Comparison of ENCODE assay signal across 25 cellular contexts in the genomic region with DNA sequence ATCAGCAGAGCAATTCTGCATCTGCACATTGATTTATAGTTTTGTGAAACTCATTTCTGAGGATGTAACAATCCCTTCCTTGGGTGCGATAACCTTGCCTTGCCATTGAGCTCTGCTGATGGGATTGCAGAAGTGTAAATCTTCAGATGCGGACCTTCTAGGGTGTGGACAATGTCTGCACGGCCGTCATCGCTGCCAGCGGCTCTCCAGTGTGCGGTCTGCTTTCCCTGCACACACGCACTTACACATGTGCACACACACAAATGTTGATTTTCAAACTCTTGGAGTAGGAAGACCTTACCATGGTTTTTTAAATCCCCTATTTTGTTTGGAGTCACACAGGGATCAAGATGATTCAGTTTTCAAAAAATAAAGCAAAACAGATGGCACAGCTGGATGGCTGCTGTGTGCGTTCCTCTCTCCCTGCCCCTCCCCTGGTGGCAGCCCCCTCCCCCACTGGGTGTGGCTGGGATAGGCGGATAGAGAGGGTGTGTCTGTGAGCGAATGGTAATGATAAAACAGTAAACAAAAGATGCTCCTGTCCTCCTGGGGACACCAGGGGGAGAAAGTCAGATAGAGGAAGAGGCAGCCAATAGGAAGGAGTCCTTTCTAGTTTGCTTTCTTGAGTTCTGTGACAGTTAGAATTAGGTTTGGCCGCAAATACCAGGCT. TPM values are rescaled to one million over a fixed set of nuclear protein-coding genes. Genes with fewer than 3 reads are reported as not detected.
A peak's percentile ranks its signal among the peaks of the same experiment; 100 is the strongest.
DNase-seq lines count a peak whose midpoint lies in the region; ATAC-seq, FAIRE-seq and TF ChIP-seq lines count a peak whose summit lies in the region.
"Had no signal": no experiment of that assay in that cellular context is flagged by ENCODE, and none has a peak within 500 bp of the region (broad histone marks: within the 10 kb centered on the region; RNA-seq: fewer than 3 reads in every experiment).

No MANE protein-coding gene starts in this region.

- BruUV-seq in K562 (replicated peaks; lab: Mats Ljungman, UMichigan) (no TSS peak), PC-9 (replicated peaks; lab: Mats Ljungman, UMichigan) (no TSS peak)

- H3K4me1 ChIP-seq in K562 (replicated peaks in 1 of 2; ENCODE audit: control insufficient read depth in 2 of 2, insufficient read depth in 2 of 2, low read length in 2 of 2) (peaks cover 4 to 11% of the 10 kb centered on the region in 2 experiments; a peak in 4 of 5 replicates), mesendoderm (ENCODE audit: control insufficient read depth, low read depth, low read length) (no peaks in the 10 kb centered on the region), PC-9 (replicated peaks; ENCODE audit: insufficient read depth) (0 out of 2 replicates have a peak, but pooled peaks cover 7% of the 10 kb centered on the region), BE2C (no peaks in the 10 kb centered on the region)
- H3K4me1 ChIP-seq: uterus had no signal

- H2AFZ ChIP-seq in K562 (ENCODE audit: low read depth, low read length) (no peak overlapping the region), PC-9 (no peak overlapping the region)

- H2BK120ac ChIP-seq in mesendoderm (ENCODE audit: low read depth, low read length): no peak overlapping the region

- H3K4ac ChIP-seq in mesendoderm (ENCODE audit: low read depth, low read length): no peak overlapping the region

- H3K36me3 ChIP-seq in H7 (replicated peaks; ENCODE audit: control insufficient read depth, insufficient read depth, low read length) (no peaks in the 10 kb centered on the region), K562 (ENCODE audit: control insufficient read depth, insufficient read depth, low read length) (no peaks in the 10 kb centered on the region), mesendoderm (ENCODE audit: control insufficient read depth, insufficient read depth, low read length) (no peaks in the 10 kb centered on the region), PC-9 (ENCODE audit: low read depth) (no peaks in the 10 kb centered on the region), BE2C (no peaks in the 10 kb centered on the region)
- H3K36me3 ChIP-seq: uterus had no signal

- H3K9me2 ChIP-seq in PC-9 (ENCODE audit: insufficient read depth): no peaks in the 10 kb centered on the region

- H2AK5ac ChIP-seq in mesendoderm (ENCODE audit: low read length): no peak overlapping the region

- in situ Hi-C loops in K562 (cut with MboI): no loop called here

- H3K23ac ChIP-seq in mesendoderm (ENCODE audit: low read length): no peak overlapping the region

- POLR2A ChIA-PET in K562 (lab: Yijun Ruan, JAX): no interaction called here
- POLR2A ChIA-PET in PC-9 (lab: Charles Lee; ENCODE audit: unreplicated experiment): no interaction called here

- TF ChIP-seq RAD21 in K562 (CRISPR knock-in tag; conservative IDR thresholded peaks at IDR 0.05 in 1 of 2, IDR thresholded peaks at IDR 0.05 in 1 of 2): no peak

- 0 out of 2 replicates have a peak, but pooled peaks cover 5% of the 10 kb centered on the region for H4K20me1 ChIP-seq in K562 (replicated peaks; ENCODE audit: control insufficient read depth, insufficient read depth, low read length)
- no peaks in the 10 kb centered on the region for H4K20me1 ChIP-seq in PC-9 (ENCODE audit: insufficient read depth)

- H3K9me1 ChIP-seq in K562 (ENCODE audit: control insufficient read depth, insufficient read depth, low read length): no peaks in the 10 kb centered on the region

- H2BK5ac ChIP-seq in mesendoderm (ENCODE audit: low read length): no peak overlapping the region

- 11% methylated on average over 11 of the region's 12 CpGs for WGBS in K562 (ENCODE audit: insufficient coverage, low coverage, missing lambda C conversion rate)
- no CpG with 5 or more reads among the region's 12 CpGs for WGBS in mesendoderm (ENCODE audit: extremely low coverage, insufficient coverage, low lambda C conversion rate)

- H3K27me3 ChIP-seq in H7 (ENCODE audit: control insufficient read depth, insufficient read depth, low read length) (peaks cover 10% of the 10 kb centered on the region), K562 (ENCODE audit: control insufficient read depth in 2 of 2, insufficient read depth in 2 of 2, low read length in 2 of 2) (peaks cover 30 to 82% of the 10 kb centered on the region in 2 experiments), mesendoderm (ENCODE audit: insufficient read depth, low read length, poor library complexity) (peaks cover 1% of the 10 kb centered on the region), PC-9 (ENCODE audit: insufficient read depth, low read depth) (peaks cover 83% of the 10 kb centered on the region), BE2C (peaks cover 14% of the 10 kb centered on the region)
- H3K27me3 ChIP-seq: uterus had no signal

- no peaks in the 10 kb centered on the region for H3K79me1 ChIP-seq in mesendoderm (ENCODE audit: low read length)

- 0 out of 2 replicates have a peak, but pooled peaks cover 4% of the 10 kb centered on the region for H3F3A ChIP-seq in PC-9 (ENCODE audit: insufficient read depth, low read depth)

- CTCF ChIA-PET in K562 (lab: Yijun Ruan, JAX; ENCODE audit: low intra/inter-chr PET ratio) (no interaction called here), PC-9 (lab: Charles Lee) (no interaction called here)

- no peaks in the 10 kb centered on the region for H3K9me3 ChIP-seq in K562 (replicated peaks; ENCODE audit: control insufficient read depth, insufficient read depth, low read depth, low read length)
- H3K9me3 ChIP-seq in PC-9 (ENCODE audit: insufficient read depth, low read depth): no peaks in the 10 kb centered on the region
- H3K9me3 ChIP-seq in BE2C: no peaks in the 10 kb centered on the region
- H3K9me3 ChIP-seq: esophagus squamous epithelium, uterus had no signal

- TF ChIP-seq POLR2A in K562 (conservative IDR thresholded peaks at IDR 0.05): no peak

- no peak for TF ChIP-seq EP300 in K562 (IDR thresholded peaks at IDR 0.05; ENCODE audit: low read length)

- TF ChIP-seq CTCF in K562 (IDR thresholded peaks at IDR 0.05 in 2 of 3, conservative IDR thresholded peaks at IDR 0.05 in 1 of 3; ENCODE audit: insufficient read depth in 2 of 3, low read depth in 1 of 3, low read length in 3 of 3) (no peak), PC-9 (conservative IDR thresholded peaks at IDR 0.05) (no peak), BE2C (IDR thresholded peaks at IDR 0.05; ENCODE audit: low read depth, low read length) (no peak)

- H3K56ac ChIP-seq in mesendoderm (ENCODE audit: low read length): no peak overlapping the region

- H3K79me2 ChIP-seq in K562 (ENCODE audit: control insufficient read depth, insufficient read depth, low read length) (no peaks in the 10 kb centered on the region), mesendoderm (ENCODE audit: control insufficient read depth, insufficient read depth, low read length) (no peaks in the 10 kb centered on the region), PC-9 (ENCODE audit: low read depth) (no peaks in the 10 kb centered on the region)

- H2BK15ac ChIP-seq in mesendoderm (replicated peaks; ENCODE audit: low read depth): no peak overlapping the region

- DNase-seq in AG08395 (ENCODE audit: low spot score) (peak; percentile 44), H7 (peak; percentile 86), K562 (ENCODE audit: extremely low read depth in 1 of 4, low spot score in 3 of 4) (peak in 3 of 4 experiments; percentile 17 to 30 (median 24)), mesendoderm (peak; percentile 34), PC-9 (no peak), BE2C (no peak)
- DNase-seq in stimulated activated naive CD4-positive, alpha-beta T cell treated with Interleukin-2 at 50 U/mL for 16 hours (lab: John Stamatoyannopoulos, UW): no peak
- DNase-seq: activated CD4-positive, alpha-beta T cell treated with anti-CD3 and anti-CD28 coated beads, Interleukin-2, amount 10 ng/mL, durations not matched to agents 24 days and 14 days; activated naive CD8-positive, alpha-beta T cell treated with anti-CD3 and anti-CD28 coated beads, Interleukin-2, amount 50 U/mL, for 24 hours; CD8-positive, alpha-beta memory T cell; DMS79 treated with DMSO at 0.1 percent for 48 hours; effector CD8-positive, alpha-beta T cell; esophagus squamous epithelium; HCEC 1CT; immature natural killer cell; left ventricle myocardium superior; NCI-H1105 treated with DMSO at 0.1 percent for 48 hours; NCI-H2081; NCI-H510A treated with DMSO at 0.1 percent for 48 hours; SHP77 treated with DMSO at 0.1 percent for 48 hours; stimulated activated CD8-positive, alpha-beta memory T cell treated with anti-CD3 and anti-CD28 coated beads, Interleukin-4, amount 100 ng/mL, for 48 hours; T-helper 1 cell; uterus had no signal

- FAIRE-seq in K562 (lab: Jason Lieb, UNC): no peak
- FAIRE-seq: GM12892 had no signal

- intact Hi-C loops in K562 (cut with micrococcal nuclease): no loop called here
- intact Hi-C loops in PC-9 (cut with micrococcal nuclease; ENCODE audit: unreplicated experiment): no loop called here

- H3K4me3 ChIP-seq in H7 (ENCODE audit: insufficient read depth, low read depth, low read length): no peak overlapping the region
- H3K4me3 ChIP-seq in K562: no peak overlapping the region
- no peak overlapping the region for H3K4me3 ChIP-seq in mesendoderm (ENCODE audit: low read length)
- H3K4me3 ChIP-seq in PC-9: no peak overlapping the region
- no peak overlapping the region for H3K4me3 ChIP-seq in BE2C (ENCODE audit: low read depth, low read length)
- H3K4me3 ChIP-seq: esophagus squamous epithelium, uterus had no signal

- H3K9ac ChIP-seq in K562 (ENCODE audit: insufficient read depth in 1 of 2, low read depth in 2 of 2, low read length in 2 of 2) (no peak overlapping the region), mesendoderm (ENCODE audit: low read length) (no peak overlapping the region)

- H4K5ac ChIP-seq in mesendoderm (ENCODE audit: low read length): no peak overlapping the region

- no peak overlapping the region for H3K18ac ChIP-seq in mesendoderm (ENCODE audit: low read length)

- H3K27ac ChIP-seq in K562 (ENCODE audit: extremely low read depth, low read depth, low read length) (no peak overlapping the region), mesendoderm (ENCODE audit: low read depth, low read length) (no peak overlapping the region), PC-9 (no peak overlapping the region)
- H3K27ac ChIP-seq: esophagus squamous epithelium, uterus had no signal

- H4K8ac ChIP-seq in mesendoderm (ENCODE audit: low read depth, low read length): no peak overlapping the region

- ATAC-seq in K562 (peak; percentile 62), HG03460 (IDR thresholded peaks at IDR 0.05; ENCODE audit: unreplicated experiment) (no peak)
- ATAC-seq: activated naive CD8-positive, alpha-beta T cell treated with anti-CD3 and anti-CD28 coated beads, Interleukin-2, amount 50 U/mL, for 24 hours; left ventricle myocardium superior had no signal

- no peak overlapping the region for H3K4me2 ChIP-seq in K562 (ENCODE audit: insufficient read depth, low read length)
- H3K4me2 ChIP-seq in mesendoderm (ENCODE audit: low read length): no peak overlapping the region
- H3K4me2 ChIP-seq in PC-9: no peak overlapping the region

RNA-seq across cellular contexts. Expression of a gene that starts 6.3 kb away (rescaled TPM):
- total RNA-seq in H7 (2014; rRNA removed; shearing (Covaris generic)): 0.70 and 2.7 TPM in 2 replicates
- 1.8 and 1.9 TPM in 2 replicates for total RNA-seq in K562 (2011; cell fraction: chromatin; rRNA removed; ENCODE audit: low replicate concordance)
- total RNA-seq in K562 (2011; cell fraction: nucleolus; rRNA removed): 1.3 and 1.5 TPM in 2 replicates
- 1.1 TPM in 2 replicates for total RNA-seq in K562 (2011; cell fraction: nucleoplasm; rRNA removed)
- 0.23 and 0.33 TPM in 2 replicates for total RNA-seq in K562 (2014; rRNA removed)
- 0.13 and 0.22 TPM in 2 replicates for total RNA-seq in K562 (2014; rRNA removed; fragmentation: Illumina TruSeq; extraction: Trizol)
- total RNA-seq in K562 (2015; rRNA removed; fragmentation: Illumina TruSeq; extraction: Trizol): 0.30 and 0.36 TPM in 2 replicates
- 0.72 and 0.75 TPM in 2 replicates for total RNA-seq in K562 (2021)
- 0.20 and 0.45 TPM in 2 replicates for polyA plus RNA-seq in K562 (2011; rRNA removed)
- polyA plus RNA-seq in K562 (2011; cell fraction: cytosol; rRNA removed): 0.19 and 0.65 TPM in 2 replicates
- 0.46 and 0.76 TPM in 2 replicates for polyA plus RNA-seq in K562 (2011; cell fraction: nucleus; rRNA removed)
- 0.57 and 2.2 TPM in 2 replicates for polyA plus RNA-seq in K562 (2012)
- 0.42 and 0.46 TPM in 2 replicates for polyA plus RNA-seq in K562 (2014; fragmentation: Illumina TruSeq; extraction: Trizol)
- under 1 TPM; 0.01 to 0.04 TPM for polyA plus RNA-seq in K562 (2014; fragmentation: Nextera tagmentation; extraction: Ambion mirVana)
- polyA plus RNA-seq in K562 (2014; rRNA removed): 0.40 and 0.46 TPM in 2 replicates
- 1.1 and 1.3 TPM in 2 replicates for polyA minus RNA-seq in K562 (2011; rRNA and poly(A)+ RNA removed)
- polyA minus RNA-seq in K562 (2011; cell fraction: cytosol; rRNA and poly(A)+ RNA removed): 0.38 and 0.73 TPM in 2 replicates
- 0.27 and 0.89 TPM in 2 replicates for polyA minus RNA-seq in K562 (2011; cell fraction: nucleus; rRNA and poly(A)+ RNA removed)
- 0.24 TPM for polyA plus RNA-seq in mesendoderm (2013, experiment 1 of 2)
- 0.20 TPM for polyA plus RNA-seq in mesendoderm (2013, experiment 2 of 2)
- 0.53 and 0.61 TPM in 2 replicates for total RNA-seq in PC-9 (2021)
- polyA plus RNA-seq in BE2C (2012; ENCODE audit: insufficient read depth, insufficient read length, low read depth): 0.14 TPM
- polyA plus RNA-seq: CD8-positive, alpha-beta memory T cell; immature natural killer cell had no signal

Comparison
In these comparisons a context has a peak if more than half of its experiments do, and no peak if none do; other contexts are left out.
1. DNase-seq: peak in AG08395 (single experiment), H7 (single experiment), K562 (3 of 4) and mesendoderm (single experiment); none in stimulated activated naive CD4-positive, alpha-beta T cell treated with Interleukin-2 at 50 U/mL for 16 hours (single experiment), PC-9 (0 of 2) and BE2C (single experiment).